8 cellular contexts compared by ENCODE assay signal in the genomic region with DNA sequence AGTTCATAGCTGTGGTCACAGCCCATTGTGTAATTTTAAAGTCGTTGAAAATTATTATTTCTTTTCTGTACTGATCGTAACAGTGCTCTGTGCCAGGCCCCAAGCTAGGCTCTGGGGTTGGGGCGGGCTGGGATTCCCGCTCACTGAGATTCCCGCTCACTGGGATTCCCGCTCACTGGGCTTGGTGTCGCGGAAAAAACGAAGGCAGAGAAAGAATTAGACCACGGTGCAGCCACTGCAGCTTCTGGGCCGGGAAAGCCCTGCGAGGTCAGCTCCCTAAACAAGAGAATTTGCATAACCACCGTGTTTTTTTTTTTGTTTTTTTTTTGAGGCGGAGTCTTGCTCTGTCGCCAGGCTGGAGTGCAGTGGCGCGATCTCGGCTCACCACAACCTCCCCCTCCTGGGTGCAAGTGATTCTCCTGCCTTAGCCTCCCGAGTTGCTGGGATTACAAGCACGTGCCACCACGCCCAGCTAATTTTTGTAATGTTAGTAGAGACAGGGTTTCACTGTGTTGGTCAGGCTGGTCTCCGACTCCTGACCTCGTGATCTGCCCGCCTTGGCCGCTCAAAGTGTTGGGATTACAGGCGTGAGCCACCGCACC. TPM values are rescaled to one million over a fixed set of nuclear protein-coding genes. Genes with fewer than 3 reads are reported as not detected.
A peak's percentile ranks its signal among the peaks of the same experiment; 100 is the strongest.
DNase-seq lines count a peak whose midpoint lies in the region; ATAC-seq and TF ChIP-seq lines count a peak whose summit lies in the region.

No MANE protein-coding gene starts in this region.

- H3K27ac Mint-ChIP-seq in naive B cell: peak overlapping the region in 4 of 6 donors; percentile 27 to 93 (median 64)

- peak overlapping the region in 1 of 8 donors; percentile 37 for H3K4me3 Mint-ChIP-seq in naive B cell

- H3K9me3 Mint-ChIP-seq in naive B cell: no peaks in the 10 kb centered on the region

- TF ChIP-seq CTCF in GM10266 (IDR thresholded peaks at IDR 0.05; ENCODE audit: control insufficient read depth, insufficient read depth, low read depth, missing control alignments): no peak

- ATAC-seq in GM21786 (IDR thresholded peaks at IDR 0.05; ENCODE audit: unreplicated experiment): peak; percentile 61
- peak in 1 of 2 donors; percentile 77 for ATAC-seq in naive B cell (ENCODE audit: low read depth in 2 of 2)
- no peak for ATAC-seq in HG03460 (IDR thresholded peaks at IDR 0.05; ENCODE audit: unreplicated experiment)

- H3K4me1 Mint-ChIP-seq in naive B cell: peaks cover 41 to 70% (median 66%) of the 10 kb centered on the region in 3 donors

- H3K36me3 Mint-ChIP-seq in naive B cell: peaks cover 0 to 11% of the 10 kb centered on the region in 2 donors

- DNase-seq in GM10266 (ENCODE audit: extremely low spot score) (peak; percentile 85), NOMO-1 treated with dmso at 0.1 percent for 144 hours (lab: John Stamatoyannopoulos, UW; ENCODE audit: unreplicated experiment) (peak; percentile 63), naive B cell (no peak), HT-29 (ENCODE audit: low spot score) (no peak), NCI-H510A treated with DMSO at 0.1 percent for 48 hours (lab: John Stamatoyannopoulos, UW) (no peak)
- no peak for DNase-seq in activated effector memory CD4-positive, alpha-beta T cell treated with anti-CD3 and anti-CD28 coated beads, Interleukin-2, amount 50 U/mL, for 16 hours

- H3K27me3 Mint-ChIP-seq in naive B cell: no peaks in the 10 kb centered on the region

RNA-seq across cellular contexts. Expression of gene FOXK1, which starts 31.2 kb away (rescaled TPM):
- polyA plus RNA-seq in naive B cell (ENCODE audit: low read depth in 6 of 6): 1 to 10 TPM in 5 of 6 donors, under 1 TPM in 1; 0.92 to 3.1 (median 1.8) TPM
- 40.7 and 63.4 TPM in 2 replicates for total RNA-seq in HT-29 (2014; rRNA removed; shearing (Covaris generic))

Comparison
In these comparisons a context has a peak if more than half of its experiments do, and no peak if none do; other contexts are left out.
1. DNase-seq: peak in GM10266 (single experiment) and NOMO-1 treated with dmso at 0.1 percent for 144 hours (single experiment); none in naive B cell (single experiment), HT-29 (single experiment), NCI-H510A treated with DMSO at 0.1 percent for 48 hours (single experiment) and activated effector memory CD4-positive, alpha-beta T cell treated with anti-CD3 and anti-CD28 coated beads, Interleukin-2, amount 50 U/mL, for 16 hours (single experiment).